ENCODE assay signal across 16 cellular contexts in genomic region chrX:11899091-11899490, GRCh38.
DNase-seq lines count a peak whose midpoint lies in the region; ATAC-seq and TF ChIP-seq lines count a peak whose summit lies in the region.
"Had no signal": no experiment of that assay in that cellular context is flagged by ENCODE, and none has a peak within 500 bp of the region (broad histone marks: within the 10 kb centered on the region; RNA-seq: fewer than 3 reads in every experiment).

No MANE protein-coding gene starts in this region.

- 39% methylated on average over 2 of the region's 2 CpGs for WGBS in hepatocyte (ENCODE audit: low lambda C conversion rate, missing lambda C conversion rate)

- H3K27ac ChIP-seq in breast epithelium (no peak overlapping the region), osteoblast (ENCODE audit: low read depth, low read length) (no peak overlapping the region), hepatocyte (no peak overlapping the region)
- H3K27ac ChIP-seq: testis had no signal

- H3K4me3 Mint-ChIP-seq in MCF 10A (ENCODE audit: unreplicated experiment): no peak overlapping the region
- H3K4me3 Mint-ChIP-seq: activated naive CD8-positive, alpha-beta T cell treated with anti-CD3 and anti-CD28 coated beads, Interleukin-2, amount 10 ng/mL, durations not matched to agents 7 days and 5 days; activated T-cell treated with anti-CD3 and anti-CD28 coated beads, Interleukin-2, amount 50 U/mL, for 4 hours; naive B cell had no signal

- H3K9me3 ChIP-seq in breast epithelium (peaks cover 0 to 9% of the 10 kb centered on the region in 2 donors), osteoblast (ENCODE audit: low read depth, low read length) (no peaks in the 10 kb centered on the region), hepatocyte (ENCODE audit: low read depth) (no peaks in the 10 kb centered on the region)
- H3K9me3 ChIP-seq: testis had no signal

- intact Hi-C loops in MCF 10A (cut with micrococcal nuclease) (no loop called here), breast epithelium (cut with DNase I; ENCODE audit: low total_unique reads) (no loop called here), left colon (cut with DNase I, micrococcal nuclease) (no loop called here)

- no peaks in the 10 kb centered on the region for H3K9me3 Mint-ChIP-seq in MCF 10A (ENCODE audit: unreplicated experiment)
- H3K9me3 Mint-ChIP-seq: activated naive CD8-positive, alpha-beta T cell treated with anti-CD3 and anti-CD28 coated beads, Interleukin-2, amount 10 ng/mL, durations not matched to agents 7 days and 5 days; activated T-cell treated with anti-CD3 and anti-CD28 coated beads, Interleukin-2, amount 50 U/mL, for 4 hours had no signal

- no peaks in the 10 kb centered on the region for H3K4me1 ChIP-seq in breast epithelium
- H3K4me1 ChIP-seq in osteoblast (ENCODE audit: insufficient read depth, low read length): no peaks in the 10 kb centered on the region
- H3K4me1 ChIP-seq in hepatocyte (ENCODE audit: insufficient read depth): no peaks in the 10 kb centered on the region
- H3K4me1 ChIP-seq: testis had no signal

- no TSS peak for BruUV-seq in MCF 10A (replicated peaks; lab: Mats Ljungman, UMichigan)

- TF ChIP-seq CTCF in MCF 10A (IDR thresholded peaks at IDR 0.05; ENCODE audit: unreplicated experiment): no peak
- no peak for TF ChIP-seq CTCF in breast epithelium (IDR thresholded peaks at IDR 0.05)
- no peak for TF ChIP-seq CTCF in fibroblast of villous mesenchyme (IDR thresholded peaks at IDR 0.05; ENCODE audit: insufficient read depth, low read depth, low read length)
- TF ChIP-seq CTCF in osteoblast (IDR thresholded peaks at IDR 0.05; ENCODE audit: extremely low read depth, low read depth, low read length): no peak
- TF ChIP-seq CTCF in hepatocyte (IDR thresholded peaks at IDR 0.05; ENCODE audit: poor library complexity): no peak

- H3K27me3 Mint-ChIP-seq in MCF 10A (ENCODE audit: insufficient read depth, unreplicated experiment): peaks cover 12% of the 10 kb centered on the region
- H3K27me3 Mint-ChIP-seq: activated naive CD8-positive, alpha-beta T cell treated with anti-CD3 and anti-CD28 coated beads, Interleukin-2, amount 10 ng/mL, durations not matched to agents 7 days and 5 days had no signal

- H2AFZ ChIP-seq in osteoblast (ENCODE audit: low read length): no peak overlapping the region
- H2AFZ ChIP-seq in hepatocyte: no peak overlapping the region

- no peak overlapping the region for H3K27ac Mint-ChIP-seq in MCF 10A (ENCODE audit: low read depth, unreplicated experiment)
- H3K27ac Mint-ChIP-seq: activated naive CD8-positive, alpha-beta T cell treated with anti-CD3 and anti-CD28 coated beads, Interleukin-2, amount 10 ng/mL, durations not matched to agents 7 days and 5 days had no signal

- TF ChIP-seq POLR2A in breast epithelium (IDR thresholded peaks at IDR 0.05) (no peak), GM18505 (IDR thresholded peaks at IDR 0.05; ENCODE audit: borderline replicate concordance, extremely low read depth, insufficient read depth, insufficient read length) (no peak)

- peaks cover 0 to 11% of the 10 kb centered on the region in 2 donors for H3K27me3 ChIP-seq in breast epithelium
- H3K27me3 ChIP-seq in osteoblast (ENCODE audit: insufficient read depth, low read length): no peaks in the 10 kb centered on the region
- no peaks in the 10 kb centered on the region for H3K27me3 ChIP-seq in hepatocyte
- H3K27me3 ChIP-seq: testis had no signal

- H3K4me2 ChIP-seq in osteoblast (ENCODE audit: insufficient read depth, low read length) (no peak overlapping the region), hepatocyte (no peak overlapping the region)

- H3K4me1 Mint-ChIP-seq in MCF 10A (ENCODE audit: insufficient read depth, unreplicated experiment): peaks cover 14% of the 10 kb centered on the region
- H3K4me1 Mint-ChIP-seq: activated naive CD8-positive, alpha-beta T cell treated with anti-CD3 and anti-CD28 coated beads, Interleukin-2, amount 10 ng/mL, durations not matched to agents 7 days and 5 days; naive B cell had no signal

- H3K4me3 ChIP-seq in breast epithelium (no peak overlapping the region), fibroblast of villous mesenchyme (ENCODE audit: low read depth, low read length) (no peak overlapping the region), osteoblast (ENCODE audit: insufficient read depth, low read length) (no peak overlapping the region), hepatocyte (no peak overlapping the region)
- H3K4me3 ChIP-seq: testis had no signal

- H3K9me2 ChIP-seq in hepatocyte (replicated peaks; ENCODE audit: insufficient read depth): no peaks in the 10 kb centered on the region

- DNase-seq in MCF 10A (ENCODE audit: unreplicated experiment): peak; percentile 56
- no peak for DNase-seq in breast epithelium (ENCODE audit: low spot score in 2 of 2)
- DNase-seq in SW480 (ENCODE audit: low spot score): peak; percentile 14
- peak; percentile 36 for DNase-seq in fibroblast of villous mesenchyme (ENCODE audit: low read depth)
- DNase-seq in osteoblast (ENCODE audit: insufficient read length, low spot score, missing footprints): no peak
- DNase-seq in left colon: no peak
- no peak for DNase-seq in hepatocyte (ENCODE audit: low spot score)
- DNase-seq: activated CD4-positive, alpha-beta T cell treated with anti-CD3 and anti-CD28 coated beads, Interleukin-2, amount 50 U/mL, for 48 hours; activated naive CD8-positive, alpha-beta T cell treated with anti-CD3 and anti-CD28 coated beads, Interleukin-2, amount 10 ng/mL, durations not matched to agents 7 days and 5 days; activated T-cell treated with anti-CD3 and anti-CD28 coated beads, Interleukin-2, amount 50 U/mL, for 4 hours; cerebellar nuclear complex; naive B cell; NCI-H1417; NCI-H446; testis had no signal

- H3K36me3 Mint-ChIP-seq in MCF 10A (ENCODE audit: insufficient read depth, unreplicated experiment): no peaks in the 10 kb centered on the region
- H3K36me3 Mint-ChIP-seq: activated naive CD8-positive, alpha-beta T cell treated with anti-CD3 and anti-CD28 coated beads, Interleukin-2, amount 10 ng/mL, durations not matched to agents 7 days and 5 days; naive B cell had no signal

- CTCF ChIA-PET in MCF 10A (lab: Yijun Ruan, JAX): interaction anchor here (0.6 to 1.0 kb wide), 4 partner anchors 16 to 1277 kb away, joined by 4 to 6 read pairs (median 5); no protein-coding TSS in a partner anchor

- ATAC-seq in left colon (no peak), GM18505 (IDR thresholded peaks at IDR 0.05; ENCODE audit: unreplicated experiment) (no peak)
- ATAC-seq: activated T-cell treated with anti-CD3 and anti-CD28 coated beads, Interleukin-2, amount 50 U/mL, for 4 hours had no signal

- H3K36me3 ChIP-seq in breast epithelium (no peaks in the 10 kb centered on the region), osteoblast (ENCODE audit: insufficient read depth, low read length) (no peaks in the 10 kb centered on the region), hepatocyte (replicated peaks; ENCODE audit: insufficient read depth, low read depth) (no peaks in the 10 kb centered on the region)

- H3K79me2 ChIP-seq in osteoblast (ENCODE audit: insufficient read depth, low read length): no peaks in the 10 kb centered on the region
- H3K79me2 ChIP-seq in hepatocyte: no peaks in the 10 kb centered on the region

- POLR2A ChIA-PET in MCF 10A (lab: Yijun Ruan, JAX): no interaction called here

- H4K20me1 ChIP-seq in osteoblast (ENCODE audit: insufficient read depth, low read length): no peaks in the 10 kb centered on the region
- H4K20me1 ChIP-seq in hepatocyte (ENCODE audit: insufficient read depth, poor library complexity, severe bottlenecking): no peaks in the 10 kb centered on the region

Comparison
In these comparisons a context has a peak if more than half of its experiments do, and no peak if none do; other contexts are left out.
1. DNase-seq: peak in MCF 10A (single experiment), SW480 (single experiment) and fibroblast of villous mesenchyme (single experiment); none in breast epithelium (0 of 2), osteoblast (single experiment), left colon (0 of 2) and hepatocyte (single experiment).